Comparison of ENCODE assay signal across 22 cellular contexts in genomic region chr5:2143646-2144386, GRCh38.
DNase-seq lines count a peak whose midpoint lies in the region; ATAC-seq and TF ChIP-seq lines count a peak whose summit lies in the region.
"Had no signal": no experiment of that assay in that cellular context is flagged by ENCODE, and none has a peak within 500 bp of the region (broad histone marks: within the 10 kb centered on the region; RNA-seq: fewer than 3 reads in every experiment).

No MANE protein-coding gene starts in this region.

- H3K9ac ChIP-seq in neural progenitor cell = no peak overlapping the region
- H3K9ac ChIP-seq: BLaER1 treated with 17β-estradiol and CSF1 and Interleukin-3, amounts not matched to agents 10 nM and 100 nM; GM23248; KMS-11 had no signal

- H4K20me1 ChIP-seq in GM23338 (replicated peaks; ENCODE audit: insufficient read depth) = no peaks in the 10 kb centered on the region
- H4K20me1 ChIP-seq in neural progenitor cell (ENCODE audit: low read depth) = no peaks in the 10 kb centered on the region

- H3K4me1 Mint-ChIP-seq in GM23338 = peaks cover 3% of the 10 kb centered on the region
- peaks cover 1% of the 10 kb centered on the region for H3K4me1 Mint-ChIP-seq in chondrocyte (ENCODE audit: low read depth)
- H3K4me1 Mint-ChIP-seq in activated naive CD4-positive, alpha-beta T cell treated with anti-CD3 and anti-CD28 coated beads for 36 hours (ENCODE audit: low read depth) = no peaks in the 10 kb centered on the region
- peaks cover 7% of the 10 kb centered on the region for H3K4me1 Mint-ChIP-seq in neural progenitor cell

- ATAC-seq in GM23338 (no peak; the same call in 2 of the 3 replicates), HG03097 (IDR thresholded peaks at IDR 0.05; ENCODE audit: low FRiP score, unreplicated experiment) (no peak)
- ATAC-seq: SK-N-SH treated with all-trans-retinoic acid at 6 μM for 48 hours had no signal

- no peak overlapping the region for H3K4me2 ChIP-seq in GM23338
- no peak overlapping the region for H3K4me2 ChIP-seq in neural progenitor cell
- H3K4me2 ChIP-seq: BLaER1 treated with 17β-estradiol and CSF1 and Interleukin-3, amounts not matched to agents 10 nM and 100 nM; KMS-11 had no signal

- no peak overlapping the region for H3K4me3 ChIP-seq in GM23338
- H3K4me3 ChIP-seq in HEK293 (ENCODE audit: low read depth, low read length) = no peak overlapping the region
- H3K4me3 ChIP-seq in spleen = no peak overlapping the region
- no peak overlapping the region for H3K4me3 ChIP-seq in neural progenitor cell
- H3K4me3 ChIP-seq: BLaER1 treated with 17β-estradiol and CSF1 and Interleukin-3, amounts not matched to agents 10 nM and 100 nM; GM23248; SJCRH30 had no signal

- H2AFZ ChIP-seq in GM23338 (no peak overlapping the region), neural progenitor cell (replicated peaks) (no peak overlapping the region)
- H2AFZ ChIP-seq: GM23248 had no signal

- H3F3A ChIP-seq in GM23338 (replicated peaks; ENCODE audit: low read depth) (no peaks in the 10 kb centered on the region), neural progenitor cell (ENCODE audit: low read depth) (no peaks in the 10 kb centered on the region)

- no peak for TF ChIP-seq CTCF in GM23338 (conservative IDR thresholded peaks at IDR 0.05; ENCODE audit: low read depth in 2 of 2)
- TF ChIP-seq CTCF in HEK293 (tag by site-specific recombination; IDR thresholded peaks at IDR 0.05) = no peak
- TF ChIP-seq CTCF in chondrocyte (IDR thresholded peaks at IDR 0.05) = no peak
- no peak for TF ChIP-seq CTCF in spleen (IDR thresholded peaks at IDR 0.05 in 8 of 11, conservative IDR thresholded peaks at IDR 0.05 in 3 of 11)
- no peak for TF ChIP-seq CTCF in neural progenitor cell (IDR thresholded peaks at IDR 0.05)

- CTCF ChIA-PET in HEK293 (lab: Yijun Ruan, JAX) = no interaction called here
- CTCF ChIA-PET in activated naive CD4-positive, alpha-beta T cell treated with anti-CD3 and anti-CD28 coated beads for 36 hours (lab: Charles Lee) = no interaction called here

- H3K36me3 ChIP-seq in GM23338 (ENCODE audit: insufficient read depth) = no peaks in the 10 kb centered on the region
- H3K36me3 ChIP-seq in HEK293 (ENCODE audit: control insufficient read depth in 2 of 2, insufficient read depth in 1 of 2, low read length in 2 of 2) = no peaks in the 10 kb centered on the region
- H3K36me3 ChIP-seq in spleen = no peaks in the 10 kb centered on the region
- no peaks in the 10 kb centered on the region for H3K36me3 ChIP-seq in neural progenitor cell
- H3K36me3 ChIP-seq: BLaER1 treated with 17β-estradiol and CSF1 and Interleukin-3, amounts not matched to agents 10 nM and 100 nM; SJCRH30 had no signal

- H3K9me3 Mint-ChIP-seq in GM23338 (peaks cover 7% of the 10 kb centered on the region; the same call in 2 of the 3 replicates), chondrocyte (ENCODE audit: low read depth) (peaks cover 7% of the 10 kb centered on the region), neural progenitor cell (peaks cover 5% of the 10 kb centered on the region)
- no peaks in the 10 kb centered on the region for H3K9me3 Mint-ChIP-seq in activated naive CD4-positive, alpha-beta T cell treated with anti-CD3 and anti-CD28 coated beads for 36 hours
- H3K9me3 Mint-ChIP-seq: CD4-positive, alpha-beta T cell had no signal

- no peaks in the 10 kb centered on the region for H3K27me3 ChIP-seq in GM23338 (ENCODE audit: insufficient read depth)
- H3K27me3 ChIP-seq in spleen (replicated peaks in 1 of 7) = peaks cover 0 to 46% (median 0%) of the 10 kb centered on the region in 7 donors
- peaks cover 4% of the 10 kb centered on the region for H3K27me3 ChIP-seq in neural progenitor cell
- H3K27me3 ChIP-seq: SJCRH30 had no signal

- intact Hi-C loops in spleen (cut with DNase I; ENCODE audit: low total_unique reads) = no loop called here
- intact Hi-C loops in activated naive CD4-positive, alpha-beta T cell treated with anti-CD3 and anti-CD28 coated beads for 36 hours (cut with micrococcal nuclease) = no loop called here

- H3K4me3 Mint-ChIP-seq in GM23338 (no peak overlapping the region), chondrocyte (ENCODE audit: unreplicated experiment) (no peak overlapping the region), neural progenitor cell (no peak overlapping the region)
- H3K4me3 Mint-ChIP-seq in activated naive CD4-positive, alpha-beta T cell treated with anti-CD3 and anti-CD28 coated beads for 36 hours = no peak overlapping the region
- H3K4me3 Mint-ChIP-seq: CD4-positive, alpha-beta T cell had no signal

- H3K4me1 ChIP-seq in GM23338 (ENCODE audit: insufficient read depth) = no peaks in the 10 kb centered on the region
- H3K4me1 ChIP-seq in HEK293 (ENCODE audit: control insufficient read depth, insufficient read depth, low read length) = no peaks in the 10 kb centered on the region
- no peaks in the 10 kb centered on the region for H3K4me1 ChIP-seq in spleen
- H3K4me1 ChIP-seq in neural progenitor cell = no peaks in the 10 kb centered on the region
- H3K4me1 ChIP-seq: BLaER1 treated with 17β-estradiol and CSF1 and Interleukin-3, amounts not matched to agents 10 nM and 100 nM; SJCRH30 had no signal

- no peak overlapping the region for H3K27ac Mint-ChIP-seq in GM23338
- H3K27ac Mint-ChIP-seq in chondrocyte (ENCODE audit: unreplicated experiment) = no peak overlapping the region
- no peak overlapping the region for H3K27ac Mint-ChIP-seq in activated naive CD4-positive, alpha-beta T cell treated with anti-CD3 and anti-CD28 coated beads for 36 hours
- H3K27ac Mint-ChIP-seq in neural progenitor cell = no peak overlapping the region
- H3K27ac Mint-ChIP-seq: CD4-positive, alpha-beta T cell had no signal

- H3K27ac ChIP-seq in GM23338 (ENCODE audit: low read depth) (no peak overlapping the region), HEK293 (ENCODE audit: extremely low read depth, low read depth, low read length) (no peak overlapping the region), spleen (no peak overlapping the region), neural progenitor cell (no peak overlapping the region)
- H3K27ac ChIP-seq: BLaER1 treated with 17β-estradiol and CSF1 and Interleukin-3, amounts not matched to agents 10 nM and 100 nM; GM23248; KMS-11; SJCRH30 had no signal

- DNase-seq in GM23338 (ENCODE audit: low spot score) (no peak), chondrocyte (ENCODE audit: low spot score) (peak; percentile 77), spleen (peak; percentile 39), neural progenitor cell (ENCODE audit: low spot score) (no peak)
- no peak for DNase-seq in activated naive CD4-positive, alpha-beta T cell treated with anti-CD3 and anti-CD28 coated beads for 36 hours
- DNase-seq: CD4-positive, alpha-beta T cell; GM23248; MM.1S; NCI-H1048; NCI-H1417; NCI-H1694; NCI-H2081; NCI-H2171 treated with DMSO at 0.1 percent for 48 hours; NCI-H345; NCI-H510A treated with DMSO at 0.1 percent for 48 hours; NCI-H774; SJCRH30 had no signal

- TF ChIP-seq POLR2A in spleen (IDR thresholded peaks at IDR 0.05) = no peak

- POLR2A ChIA-PET in HEK293 (lab: Yijun Ruan, JAX) = no interaction called here

- H3K9me3 ChIP-seq in HEK293 (ENCODE audit: control insufficient read depth, insufficient read depth, low read depth, low read length) = no peaks in the 10 kb centered on the region
- peaks cover 0 to 14% (median 5%) of the 10 kb centered on the region in 8 donors for H3K9me3 ChIP-seq in spleen
- H3K9me3 ChIP-seq in neural progenitor cell (ENCODE audit: low read depth) = no peaks in the 10 kb centered on the region
- H3K9me3 ChIP-seq: SJCRH30 had no signal

- H3K79me2 ChIP-seq in GM23338 (replicated peaks; ENCODE audit: insufficient read depth) = no peaks in the 10 kb centered on the region
- H3K79me2 ChIP-seq in neural progenitor cell (ENCODE audit: low read depth) = no peaks in the 10 kb centered on the region

- peaks cover 7% of the 10 kb centered on the region for H3K27me3 Mint-ChIP-seq in GM23338 (ENCODE audit: insufficient read depth, low read depth, poor library complexity)
- H3K27me3 Mint-ChIP-seq in chondrocyte (ENCODE audit: low read depth) = peaks cover 6% of the 10 kb centered on the region
- peaks cover 19% of the 10 kb centered on the region for H3K27me3 Mint-ChIP-seq in activated naive CD4-positive, alpha-beta T cell treated with anti-CD3 and anti-CD28 coated beads for 36 hours (ENCODE audit: low read depth)
- peaks cover 3% of the 10 kb centered on the region for H3K27me3 Mint-ChIP-seq in neural progenitor cell (ENCODE audit: insufficient read depth, low read depth)

- 75 to 88% (median 79%) methylated on average over 12 of the region's 12 CpGs for WGBS in spleen, 5 donors

- H3K36me3 Mint-ChIP-seq in GM23338 (ENCODE audit: low read depth) (no peaks in the 10 kb centered on the region), chondrocyte (ENCODE audit: low read depth) (no peaks in the 10 kb centered on the region), neural progenitor cell (no peaks in the 10 kb centered on the region)
- no peaks in the 10 kb centered on the region for H3K36me3 Mint-ChIP-seq in activated naive CD4-positive, alpha-beta T cell treated with anti-CD3 and anti-CD28 coated beads for 36 hours (ENCODE audit: low read depth)

- H3K9me2 ChIP-seq in GM23338 (ENCODE audit: insufficient read depth) = no peaks in the 10 kb centered on the region

TF ChIP-seq in GM23338, 12 proteins besides CTCF, POLR2A, EP300 and RAD21 (continues in another document):
- TF ChIP-seq ZNF331 (CRISPR knock-in tag; IDR thresholded peaks at IDR 0.05; ENCODE audit: low read depth) (peak; percentile 61), STAT1 (IDR thresholded peaks at IDR 0.05; ENCODE audit: unreplicated experiment) (no peak)

TF ChIP-seq in HEK293, 187 proteins besides CTCF, POLR2A, EP300 and RAD21:
- TF ChIP-seq WT1 (tag by site-specific recombination; IDR thresholded peaks at IDR 0.05) = no peak
- TF ChIP-seq TRIM28 (IDR thresholded peaks at IDR 0.05; ENCODE audit: borderline replicate concordance, low read length) = 0 out of 2 replicates have a peak, but pooled peaks have one; percentile 18
- peak; percentile 62; the same call in 1 of the 2 replicates for TF ChIP-seq ZNF133 (tag by site-specific recombination; IDR thresholded peaks at IDR 0.05)

Comparison
In these comparisons a context has a peak if more than half of its experiments do, and no peak if none do; other contexts are left out.
1. DNase-seq: peak in chondrocyte (single experiment) and spleen (single experiment); none in GM23338 (single experiment), activated naive CD4-positive, alpha-beta T cell treated with anti-CD3 and anti-CD28 coated beads for 36 hours (single experiment) and neural progenitor cell (single experiment).